ENCODE assay signal across 8 cellular contexts in the genomic region with DNA sequence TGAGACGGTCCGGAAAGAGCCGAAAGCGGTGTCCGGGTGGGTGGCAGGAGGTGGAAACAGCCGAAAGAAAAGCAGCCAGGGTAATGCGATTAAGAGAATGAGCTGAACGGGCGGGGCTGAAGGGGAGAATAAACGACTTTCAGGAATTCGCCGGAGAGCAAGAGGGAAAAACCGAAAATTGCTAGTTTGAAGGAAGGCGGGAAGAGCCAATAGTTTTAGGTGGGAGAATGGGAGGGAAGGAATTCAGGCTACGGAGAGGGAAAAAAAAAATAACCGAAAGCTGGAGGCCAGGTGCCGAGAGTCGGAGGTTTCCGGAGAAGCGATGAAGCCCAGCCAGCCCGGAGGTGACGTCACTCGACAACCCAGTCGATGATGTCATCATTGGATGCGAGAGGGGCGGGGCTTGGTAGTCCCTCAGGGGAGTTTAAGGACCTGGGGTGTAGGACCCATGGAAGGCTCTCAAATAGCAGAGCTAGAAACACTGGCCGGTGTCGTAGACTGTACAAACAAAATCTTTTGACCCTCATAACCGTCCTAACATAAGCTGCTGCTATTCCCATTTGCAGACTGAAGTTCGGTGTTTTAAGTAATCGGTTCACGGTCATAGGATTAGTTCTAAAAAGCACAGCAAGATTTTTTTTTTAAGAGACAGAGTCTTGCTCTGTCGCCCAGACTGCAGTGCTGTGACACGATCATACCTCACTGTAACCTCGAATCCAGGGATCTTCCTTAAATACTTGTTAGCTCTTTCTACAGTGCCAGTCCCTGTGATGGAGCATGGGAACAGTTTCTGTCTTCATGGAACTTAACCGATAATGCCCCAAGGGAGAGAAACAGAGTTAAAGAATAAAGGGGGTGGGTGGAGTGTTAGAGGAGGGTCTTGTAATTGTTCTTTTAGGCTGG. TPM values are rescaled to one million over a fixed set of nuclear protein-coding genes. Genes with fewer than 3 reads are reported as not detected.
A peak's percentile ranks its signal among the peaks of the same experiment; 100 is the strongest.
DNase-seq lines count a peak whose midpoint lies in the region; ATAC-seq and TF ChIP-seq lines count a peak whose summit lies in the region.

ZC3H4 (minus strand) TSS at position 331 of the 903 bp plus-strand sequence. CDS start 1,192 bp downstream, outside the sequence.

- peak within 1 kb of the TSS; percentile 34 for H2BK12ac ChIP-seq in neuronal stem cell (ENCODE audit: low read length)

- H3K9ac ChIP-seq in GM23248 (peak within 1 kb of the TSS; percentile 98), neuronal stem cell (ENCODE audit: low read depth, low read length, poor library complexity) (peak within 1 kb of the TSS; percentile 91)

- TF ChIP-seq CTCF in gastroesophageal sphincter (IDR thresholded peaks at IDR 0.05) (no peak), subcutaneous adipose tissue (IDR thresholded peaks at IDR 0.05; ENCODE audit: low read depth) (no peak)

- peaks cover 34% of the 10 kb centered on the region for H3K79me2 ChIP-seq in GM23248 (ENCODE audit: insufficient read depth)

- peak within 1 kb of the TSS; percentile 85 for H3K14ac ChIP-seq in neuronal stem cell (ENCODE audit: low read length)

- H2AFZ ChIP-seq in GM23248 (peak within 1 kb of the TSS; percentile 69), neuronal stem cell (ENCODE audit: low read length) (peak within 1 kb of the TSS; percentile 77)

- H3K27me3 ChIP-seq in GM23248 (replicated peaks; ENCODE audit: insufficient read depth) (no peaks in the 10 kb centered on the region), gastroesophageal sphincter (no peaks in the 10 kb centered on the region), neuronal stem cell (ENCODE audit: control insufficient read depth in 3 of 3, insufficient read depth in 3 of 3, low read depth in 1 of 3, low read length in 3 of 3) (no peaks in the 10 kb centered on the region)

- no peaks in the 10 kb centered on the region for H4K20me1 ChIP-seq in GM23248 (ENCODE audit: insufficient read depth)

- no peak within 1 kb of the TSS for H2BK15ac ChIP-seq in neuronal stem cell (ENCODE audit: low read length)

- H3K18ac ChIP-seq in neuronal stem cell (ENCODE audit: low read length): peak within 1 kb of the TSS; percentile 100

- peak within 1 kb of the TSS; percentile 96 for H3K27ac ChIP-seq in GM23248
- peak within 1 kb of the TSS; percentile 99 to 100 (median 100) for H3K27ac ChIP-seq in gastroesophageal sphincter
- peak within 1 kb of the TSS; percentile 98 for H3K27ac ChIP-seq in neuronal stem cell (replicated peaks; ENCODE audit: low read length)

- H3K4ac ChIP-seq in neuronal stem cell (ENCODE audit: low read length): peak within 1 kb of the TSS; percentile 60

- peak within 1 kb of the TSS; percentile 95 for H2BK5ac ChIP-seq in neuronal stem cell (ENCODE audit: low read length)

- TF ChIP-seq POLR2A in gastroesophageal sphincter (IDR thresholded peaks at IDR 0.05): peak in 1 of 2 donors; percentile 28

- H3K9me2 ChIP-seq in GM23248 (ENCODE audit: insufficient read depth): no peaks in the 10 kb centered on the region

- in situ Hi-C loops in GM23248 (cut with MboI): no loop called here

- peak; percentile 93 for DNase-seq in COLO829 (ENCODE audit: low spot score)
- DNase-seq in GM23248: peak; percentile 96
- DNase-seq in NCI-H1105 (lab: John Stamatoyannopoulos, UW): peak; percentile 91
- peak; percentile 94 for DNase-seq in activated naive CD4-positive, alpha-beta T cell treated with anti-CD3 and anti-CD28 coated beads, Interleukin-2, amount 50 U/mL, for 16 hours
- DNase-seq in neuronal stem cell (ENCODE audit: low spot score): peak; percentile 91

- H3K4me2 ChIP-seq in GM23248 (ENCODE audit: unreplicated experiment) (peak within 1 kb of the TSS; percentile 99), neuronal stem cell (ENCODE audit: insufficient read depth, low read length, poor library complexity, severe bottlenecking) (peak within 1 kb of the TSS; percentile 86)

- H4K8ac ChIP-seq in neuronal stem cell (ENCODE audit: low read depth, low read length): no peak within 1 kb of the TSS

- TF ChIP-seq EP300 in gastroesophageal sphincter (IDR thresholded peaks at IDR 0.05): no peak

- H3K9me3 ChIP-seq in GM23248 (ENCODE audit: low read depth) (no peaks in the 10 kb centered on the region), gastroesophageal sphincter (no peaks in the 10 kb centered on the region), neuronal stem cell (replicated peaks in 1 of 2; ENCODE audit: control insufficient read depth in 2 of 2, insufficient read depth in 1 of 2, low read depth in 1 of 2, low read length in 2 of 2) (no peaks in the 10 kb centered on the region)

- H4K91ac ChIP-seq in neuronal stem cell (ENCODE audit: low read depth, low read length, poor library complexity): peak within 1 kb of the TSS; percentile 99

- peak within 1 kb of the TSS; percentile 100 for H2AK5ac ChIP-seq in neuronal stem cell (ENCODE audit: low read depth, low read length)

- H3K4me1 ChIP-seq in GM23248 (ENCODE audit: insufficient read depth) (peaks cover 15% of the 10 kb centered on the region), gastroesophageal sphincter (peaks cover 0 to 32% (median 7%) of the 10 kb centered on the region in 3 donors), neuronal stem cell (ENCODE audit: control insufficient read depth in 2 of 2, insufficient read depth in 1 of 2, low read depth in 1 of 2, low read length in 2 of 2) (peaks cover 6 to 19% of the 10 kb centered on the region in 2 donors)

- H3K79me1 ChIP-seq in neuronal stem cell (ENCODE audit: low read depth, low read length): no peaks in the 10 kb centered on the region

- H2BK120ac ChIP-seq in neuronal stem cell (ENCODE audit: low read depth, low read length): peak within 1 kb of the TSS; percentile 32

- H3K36me3 ChIP-seq in GM23248 (ENCODE audit: low read depth) (no peaks in the 10 kb centered on the region), gastroesophageal sphincter (no peaks in the 10 kb centered on the region), neuronal stem cell (replicated peaks in 1 of 2; ENCODE audit: control insufficient read depth in 2 of 2, insufficient read depth in 2 of 2, low read length in 2 of 2) (peaks cover 0 to 19% of the 10 kb centered on the region in 2 donors)

- H3K23ac ChIP-seq in neuronal stem cell (ENCODE audit: low read depth, low read length, poor library complexity): peak within 1 kb of the TSS; percentile 98

- 9 to 14% methylated on average over 36 of the region's 36 CpGs for WGBS in GM23248 (ENCODE audit: low coverage in 1 of 2, low lambda C conversion rate in 2 of 2, missing lambda C conversion rate in 2 of 2), 2 experiments
- 1 to 2% methylated on average over 17 to 36 of the region's 36 CpGs for WGBS in gastroesophageal sphincter (ENCODE audit: low coverage in 1 of 2), 2 donors
- WGBS in neuronal stem cell (ENCODE audit: extremely low coverage in 2 of 2, insufficient read length in 2 of 2, insufficient replicate concordance in 1 of 2), 2 donors: no CpG with 5 or more reads among the region's 36 CpGs

- H3F3A ChIP-seq in GM23248 (ENCODE audit: insufficient read depth): peaks cover 32% of the 10 kb centered on the region

- H3K4me3 ChIP-seq in GM23248 (peak within 1 kb of the TSS; percentile 78), gastroesophageal sphincter (peak within 1 kb of the TSS; percentile 94 to 96), neuronal stem cell (ENCODE audit: low read length in 2 of 2) (peak within 1 kb of the TSS; percentile 64 to 90)

- peak; percentile 54 for ATAC-seq in SK-N-SH treated with all-trans-retinoic acid at 6 μM for 48 hours
- peak; percentile 71 for ATAC-seq in gastroesophageal sphincter

TF ChIP-seq in SK-N-SH treated with all-trans-retinoic acid at 6 μM for 48 hours, 23 proteins besides CTCF, POLR2A, EP300 and RAD21 (continues in another document):
- no peak for TF ChIP-seq ZNF8 (CRISPR knock-in tag; IDR thresholded peaks at IDR 0.05)
- TF ChIP-seq ARNTL (CRISPR knock-in tag; IDR thresholded peaks at IDR 0.05; ENCODE audit: borderline replicate concordance, low read depth): no peak
- peak; percentile 86 for TF ChIP-seq CSDC2 (CRISPR knock-in tag; IDR thresholded peaks at IDR 0.05)
- peak; percentile 91; the same call in 1 of the 2 replicates for TF ChIP-seq SNAI2 (CRISPR knock-in tag; IDR thresholded peaks at IDR 0.05)
- no peak for TF ChIP-seq BACH2 (CRISPR knock-in tag; IDR thresholded peaks at IDR 0.05; ENCODE audit: borderline replicate concordance)
- TF ChIP-seq TSHZ2 (CRISPR knock-in tag; IDR thresholded peaks at IDR 0.05): peak; percentile 39; the same call in 1 of the 2 replicates
- TF ChIP-seq ZC3H10 (CRISPR knock-in tag; IDR thresholded peaks at IDR 0.05): no peak

RNA-seq across cellular contexts. Expression of gene ZC3H4, which starts in this region (rescaled TPM):
- 9.1 and 9.9 TPM in 2 replicates for total RNA-seq in GM23248 (2014; rRNA removed; shearing (Covaris generic))
- polyA plus RNA-seq in GM23248 (2016; fragmentation: Nextera tagmentation; extraction: Ambion mirVana): 6.0 and 7.0 TPM in 2 replicates
- total RNA-seq in gastroesophageal sphincter (10 to 100 TPM; 22.5 to 28.7 (median 24.9) TPM), subcutaneous adipose tissue (10 to 100 TPM; 11.9 to 26.9 (median 17.5) TPM)
- 19.2 TPM for polyA plus RNA-seq in neuronal stem cell (2013, experiment 1 of 2)
- polyA plus RNA-seq in neuronal stem cell (2013, experiment 2 of 2): 19.1 TPM

Comparison
In these comparisons a context has a peak if more than half of its experiments do, and no peak if none do; other contexts are left out.
1. Peak in every context shown above with its lines: DNase-seq, ATAC-seq, H3K4me3 ChIP-seq and H3K27ac ChIP-seq.